ENCODE assay signal across 9 cellular contexts in the genomic region with DNA sequence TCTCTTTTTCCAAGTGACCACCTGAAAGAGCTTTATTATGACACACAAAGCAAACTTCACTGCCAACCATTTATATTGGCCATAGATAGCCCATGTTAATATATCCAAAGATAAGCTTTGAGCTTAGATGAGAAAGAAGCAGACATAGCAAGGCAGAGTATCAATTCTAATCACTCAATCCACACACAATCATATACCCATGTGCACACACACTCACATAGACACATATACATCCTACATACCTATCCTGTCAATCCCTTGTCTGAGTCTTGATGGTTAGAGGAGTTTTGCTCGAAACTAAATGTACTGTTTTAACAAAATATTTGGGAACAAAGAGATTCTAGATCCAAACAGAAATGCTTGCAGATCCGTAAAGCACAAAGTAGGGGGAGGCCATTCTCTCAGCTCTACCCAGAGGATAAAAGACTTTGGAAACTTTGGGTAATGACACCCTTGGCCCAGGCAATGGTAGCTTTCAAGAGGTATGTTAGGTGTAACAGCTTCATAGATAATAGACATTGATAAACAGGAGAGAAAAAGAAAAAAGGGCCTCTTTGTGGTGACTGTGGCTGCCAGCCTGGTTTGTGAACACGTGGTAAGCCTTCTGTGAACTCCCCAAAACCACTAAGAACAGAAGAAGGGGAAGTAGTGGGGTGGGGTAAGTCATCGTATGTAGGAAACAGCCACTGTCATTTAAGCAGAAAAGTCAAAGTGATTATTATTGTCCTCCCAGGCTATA.
DNase-seq lines count a peak whose midpoint lies in the region; ATAC-seq and TF ChIP-seq lines count a peak whose summit lies in the region.
"Had no signal": no experiment of that assay in that cellular context is flagged by ENCODE, and none has a peak within 500 bp of the region (broad histone marks: within the 10 kb centered on the region; RNA-seq: fewer than 3 reads in every experiment).

No MANE protein-coding gene starts in this region.

- H3K9me3 ChIP-seq in esophagus muscularis mucosa = no peaks in the 10 kb centered on the region

- TF ChIP-seq EP300 in esophagus muscularis mucosa (IDR thresholded peaks at IDR 0.05) = no peak

- H3K4me1 Mint-ChIP-seq in activated naive CD4-positive, alpha-beta T cell treated with anti-CD3 and anti-CD28 coated beads for 36 hours (ENCODE audit: low read depth) = peaks cover 33% of the 10 kb centered on the region
- peaks cover 27% of the 10 kb centered on the region for H3K4me1 Mint-ChIP-seq in stimulated activated memory B cell treated with anti-CD40 and anti-IgM and Interleukin-4, amounts not matched to agents 10 μg/mL and 1 μg/mL and 100 μg/mL, for 72 hours

- CTCF ChIA-PET in activated naive CD4-positive, alpha-beta T cell treated with anti-CD3 and anti-CD28 coated beads for 36 hours (lab: Charles Lee) = interaction anchor here (0.7 to 1.1 kb wide), 2 partner anchors 12 to 33 kb away, joined by 3 to 5 read pairs; no protein-coding TSS in a partner anchor

- intact Hi-C loops in activated naive CD4-positive, alpha-beta T cell treated with anti-CD3 and anti-CD28 coated beads for 36 hours (cut with micrococcal nuclease) = loop anchor here (1.0 kb wide), 2 partner anchors 11 to 42 kb away; no protein-coding TSS in a partner anchor
- intact Hi-C loops in esophagus muscularis mucosa (cut with DNase I) = no loop called here

- no peaks in the 10 kb centered on the region for H3K9me3 Mint-ChIP-seq in activated naive CD4-positive, alpha-beta T cell treated with anti-CD3 and anti-CD28 coated beads for 36 hours
- no peaks in the 10 kb centered on the region for H3K9me3 Mint-ChIP-seq in stimulated activated memory B cell treated with anti-CD40 and anti-IgM and Interleukin-4, amounts not matched to agents 10 μg/mL and 1 μg/mL and 100 μg/mL, for 72 hours

- peaks cover 40% of the 10 kb centered on the region for H3K27me3 Mint-ChIP-seq in activated naive CD4-positive, alpha-beta T cell treated with anti-CD3 and anti-CD28 coated beads for 36 hours (ENCODE audit: low read depth)
- peaks cover 11% of the 10 kb centered on the region for H3K27me3 Mint-ChIP-seq in stimulated activated memory B cell treated with anti-CD40 and anti-IgM and Interleukin-4, amounts not matched to agents 10 μg/mL and 1 μg/mL and 100 μg/mL, for 72 hours

- no peaks in the 10 kb centered on the region for H3K27me3 ChIP-seq in esophagus muscularis mucosa

- no peak overlapping the region for H3K27ac Mint-ChIP-seq in activated naive CD4-positive, alpha-beta T cell treated with anti-CD3 and anti-CD28 coated beads for 36 hours
- H3K27ac Mint-ChIP-seq in stimulated activated memory B cell treated with anti-CD40 and anti-IgM and Interleukin-4, amounts not matched to agents 10 μg/mL and 1 μg/mL and 100 μg/mL, for 72 hours = peak overlapping the region; percentile 15

- no peaks in the 10 kb centered on the region for H3K36me3 ChIP-seq in esophagus muscularis mucosa

- H3K4me1 ChIP-seq in esophagus muscularis mucosa = no peaks in the 10 kb centered on the region

- TF ChIP-seq POLR2A in esophagus muscularis mucosa (IDR thresholded peaks at IDR 0.05; ENCODE audit: low read depth) = no peak

- H3K4me3 ChIP-seq in esophagus muscularis mucosa = no peak overlapping the region
- H3K4me3 ChIP-seq: lung had no signal

- no peak for TF ChIP-seq CTCF in esophagus muscularis mucosa (IDR thresholded peaks at IDR 0.05)

- DNase-seq in NOMO-1 (lab: John Stamatoyannopoulos, UW; ENCODE audit: unreplicated experiment in 2 of 2) (peak; percentile 90 to 95), DMS 273 (lab: John Stamatoyannopoulos, UW; ENCODE audit: unreplicated experiment) (no peak), esophagus muscularis mucosa (ENCODE audit: extremely low spot score) (no peak), NCI-H1436 (lab: John Stamatoyannopoulos, UW) (no peak)
- peak; percentile 71 for DNase-seq in activated naive CD4-positive, alpha-beta T cell treated with anti-CD3 and anti-CD28 coated beads for 36 hours

- WGBS in esophagus muscularis mucosa = 53% methylated on average over 4 of the region's 4 CpGs

- no peak overlapping the region for H3K27ac ChIP-seq in esophagus muscularis mucosa (replicated peaks in 1 of 4)

- no peaks in the 10 kb centered on the region for H3K36me3 Mint-ChIP-seq in activated naive CD4-positive, alpha-beta T cell treated with anti-CD3 and anti-CD28 coated beads for 36 hours (ENCODE audit: low read depth)
- no peaks in the 10 kb centered on the region for H3K36me3 Mint-ChIP-seq in stimulated activated memory B cell treated with anti-CD40 and anti-IgM and Interleukin-4, amounts not matched to agents 10 μg/mL and 1 μg/mL and 100 μg/mL, for 72 hours

- ATAC-seq in GM18498 (IDR thresholded peaks at IDR 0.05; ENCODE audit: unreplicated experiment) = peak; percentile 99
- peak; percentile 96 for ATAC-seq in HG02588 (IDR thresholded peaks at IDR 0.05; ENCODE audit: unreplicated experiment)
- ATAC-seq in stimulated activated memory B cell treated with anti-CD40 and anti-IgM and Interleukin-4, amounts not matched to agents 10 μg/mL and 1 μg/mL and 100 μg/mL, for 72 hours = peak; percentile 98

- H3K4me3 Mint-ChIP-seq in activated naive CD4-positive, alpha-beta T cell treated with anti-CD3 and anti-CD28 coated beads for 36 hours = no peak overlapping the region
- peak overlapping the region; percentile 10 for H3K4me3 Mint-ChIP-seq in stimulated activated memory B cell treated with anti-CD40 and anti-IgM and Interleukin-4, amounts not matched to agents 10 μg/mL and 1 μg/mL and 100 μg/mL, for 72 hours

Comparison
In these comparisons a context has a peak if more than half of its experiments do, and no peak if none do; other contexts are left out.
1. DNase-seq: peak in NOMO-1 (2 of 2) and activated naive CD4-positive, alpha-beta T cell treated with anti-CD3 and anti-CD28 coated beads for 36 hours (single experiment); none in DMS 273 (single experiment), esophagus muscularis mucosa (single experiment) and NCI-H1436 (single experiment).
2. Peak in every context shown above with its lines, with median percentiles within 50 percentile points of each other: ATAC-seq.